20 cellular contexts compared by ENCODE assay signal in genomic region chr5:71748360-71748759, GRCh38. TPM values are rescaled to one million over a fixed set of nuclear protein-coding genes. Genes with fewer than 3 reads are reported as not detected.
DNase-seq lines count a peak whose midpoint lies in the region; ATAC-seq and TF ChIP-seq lines count a peak whose summit lies in the region.
"Had no signal": no experiment of that assay in that cellular context is flagged by ENCODE, and none has a peak within 500 bp of the region (broad histone marks: within the 10 kb centered on the region; RNA-seq: fewer than 3 reads in every experiment).

No MANE protein-coding gene starts in this region.

- no peak for TF ChIP-seq POLR2A in heart left ventricle (IDR thresholded peaks at IDR 0.05)
- no peak for TF ChIP-seq POLR2A in testis (IDR thresholded peaks at IDR 0.05)
- TF ChIP-seq POLR2A in gastrocnemius medialis (IDR thresholded peaks at IDR 0.05), result no peak

- peak; percentile 20 to 95 (median 94) for ATAC-seq in heart left ventricle
- ATAC-seq in gastrocnemius medialis, result no peak
- ATAC-seq in activated CD4-positive, CD25-positive, alpha-beta regulatory T cell treated with anti-CD3 and anti-CD28 coated beads, Interleukin-2, amount 50 U/mL, for 24 hours, result no peak
- ATAC-seq: GM12878 had no signal

- WGBS in heart left ventricle, 4 donors, result 34 to 52% (median 39%) methylated on average over 6 to 11 of the region's 11 CpGs
- WGBS in testis, 2 donors, result 34 to 41% methylated on average over 9 to 11 of the region's 11 CpGs

- TF ChIP-seq CTCF in heart left ventricle (IDR thresholded peaks at IDR 0.05) (no peak), testis (IDR thresholded peaks at IDR 0.05) (no peak), gastrocnemius medialis (IDR thresholded peaks at IDR 0.05 in 4 of 5, conservative IDR thresholded peaks at IDR 0.05 in 1 of 5) (no peak)

- H3K9me3 ChIP-seq in heart left ventricle (no peaks in the 10 kb centered on the region), testis (no peaks in the 10 kb centered on the region), gastrocnemius medialis (no peaks in the 10 kb centered on the region)
- H3K9me3 ChIP-seq: tibial nerve had no signal

- H3K27ac ChIP-seq in heart left ventricle (peak overlapping the region in 1 of 12 donors; percentile 43), testis (peak overlapping the region in 1 of 2 donors; percentile 8), gastrocnemius medialis (no peak overlapping the region)
- H3K27ac ChIP-seq: tibial nerve had no signal

- H3K27me3 ChIP-seq in heart left ventricle (no peaks in the 10 kb centered on the region), testis (no peaks in the 10 kb centered on the region), gastrocnemius medialis (no peaks in the 10 kb centered on the region)
- H3K27me3 ChIP-seq: tibial nerve had no signal

- in situ Hi-C loops in gastrocnemius medialis (cut with MboI; ENCODE audit: low sequenced_read_pairs in 4 of 4), result no loop called here

- DNase-seq in NCI-H2029 (lab: John Stamatoyannopoulos, UW) (peak; percentile 24), NCI-H2029 treated with DMSO at 0.1 percent for 48 hours (lab: John Stamatoyannopoulos, UW) (no peak), NCI-H748 treated with DMSO at 0.1 percent for 48 hours (lab: John Stamatoyannopoulos, UW) (peak; percentile 9), heart left ventricle (peak in 4 of 5 donors; percentile 19 to 84 (median 68)), testis (peak; percentile 79), gastrocnemius medialis (no peak)
- no peak for DNase-seq in activated naive CD4-positive, alpha-beta T cell treated with Interleukin-2 at 50 U/mL for 16 hours
- DNase-seq: amniotic stem cell; CD4-positive, alpha-beta T cell; midbrain; MM.1S; stimulated activated CD4-positive, alpha-beta T cell treated with anti-CD3 and anti-CD28 coated beads, Interleukin-4, amount 100 ng/mL, for 4 hours had no signal

- H3K4me1 ChIP-seq in heart left ventricle, result peaks cover 0 to 6% (median 0%) of the 10 kb centered on the region in 12 donors
- peaks cover 9% of the 10 kb centered on the region for H3K4me1 ChIP-seq in testis
- H3K4me1 ChIP-seq in gastrocnemius medialis, result no peaks in the 10 kb centered on the region
- H3K4me1 ChIP-seq: tibial nerve had no signal

- H3K4me3 ChIP-seq in heart left ventricle (no peak overlapping the region), testis (no peak overlapping the region), gastrocnemius medialis (no peak overlapping the region)
- H3K4me3 ChIP-seq: GM12878, tibial nerve had no signal

- intact Hi-C loops in heart left ventricle (cut with DNase I) (loop anchor here in 2 of 10 donors (1.0 to 10.0 kb wide), 2 partner anchors 19 to 94 kb away; no protein-coding TSS in a partner anchor), testis (cut with DNase I; ENCODE audit: low total_unique reads) (no loop called here), gastrocnemius medialis (cut with DNase I; ENCODE audit: low total_unique reads) (no loop called here)

- no peaks in the 10 kb centered on the region for H3K36me3 ChIP-seq in heart left ventricle
- H3K36me3 ChIP-seq in testis (ENCODE audit: low read depth, missing control alignments), result no peaks in the 10 kb centered on the region
- no peaks in the 10 kb centered on the region for H3K36me3 ChIP-seq in gastrocnemius medialis
- H3K36me3 ChIP-seq: tibial nerve had no signal

RNA-seq across cellular contexts. Expression of gene CARTPT, which starts 29.3 kb away (rescaled TPM):
- not detected for total RNA-seq in heart left ventricle
- not detected for polyA plus RNA-seq in heart left ventricle
- total RNA-seq in testis, result 10 to 100 TPM; 15.0 to 18.2 TPM
- polyA plus RNA-seq in testis (ENCODE audit: insufficient read depth, low read depth, low replicate concordance), result 35.8 TPM
- not detected for total RNA-seq in gastrocnemius medialis
- total RNA-seq: activated CD8-positive, alpha-beta memory T cell treated with anti-CD3 and anti-CD28 coated beads for 36 hours; activated T-helper 2 cell treated with anti-CD3 and anti-CD28 coated beads, Interferon-gamma antibody, Interleukin-2, Interleukin-4, amounts not matched to agents 10 μg/mL and 5 μg/mL and 100 μg/mL, durations not matched to agents 14 hours and 24 hours and 36 hours; CD4-positive, alpha-beta T cell; glomerular endothelial cell; GM12878; H4; HT1080; tibial nerve had no signal
- polyA plus RNA-seq: GM12878 had no signal

Comparison
In these comparisons a context has a peak if more than half of its experiments do, and no peak if none do; other contexts are left out.
1. DNase-seq: peak in NCI-H2029 (single experiment), NCI-H748 treated with DMSO at 0.1 percent for 48 hours (single experiment), heart left ventricle (4 of 5) and testis (single experiment); none in NCI-H2029 treated with DMSO at 0.1 percent for 48 hours (single experiment), activated naive CD4-positive, alpha-beta T cell treated with Interleukin-2 at 50 U/mL for 16 hours (single experiment) and gastrocnemius medialis (0 of 2).
2. ATAC-seq: peak in heart left ventricle (4 of 4); none in gastrocnemius medialis (0 of 2) and activated CD4-positive, CD25-positive, alpha-beta regulatory T cell treated with anti-CD3 and anti-CD28 coated beads, Interleukin-2, amount 50 U/mL, for 24 hours (0 of 2).
3. RNA of gene CARTPT, which starts 29.3 kb away (total RNA-seq): 15.0 to 18.2 TPM in testis; not detected in heart left ventricle and not detected in gastrocnemius medialis; every median in the first group is over 10 times any median in the second.